In the genomic region with DNA sequence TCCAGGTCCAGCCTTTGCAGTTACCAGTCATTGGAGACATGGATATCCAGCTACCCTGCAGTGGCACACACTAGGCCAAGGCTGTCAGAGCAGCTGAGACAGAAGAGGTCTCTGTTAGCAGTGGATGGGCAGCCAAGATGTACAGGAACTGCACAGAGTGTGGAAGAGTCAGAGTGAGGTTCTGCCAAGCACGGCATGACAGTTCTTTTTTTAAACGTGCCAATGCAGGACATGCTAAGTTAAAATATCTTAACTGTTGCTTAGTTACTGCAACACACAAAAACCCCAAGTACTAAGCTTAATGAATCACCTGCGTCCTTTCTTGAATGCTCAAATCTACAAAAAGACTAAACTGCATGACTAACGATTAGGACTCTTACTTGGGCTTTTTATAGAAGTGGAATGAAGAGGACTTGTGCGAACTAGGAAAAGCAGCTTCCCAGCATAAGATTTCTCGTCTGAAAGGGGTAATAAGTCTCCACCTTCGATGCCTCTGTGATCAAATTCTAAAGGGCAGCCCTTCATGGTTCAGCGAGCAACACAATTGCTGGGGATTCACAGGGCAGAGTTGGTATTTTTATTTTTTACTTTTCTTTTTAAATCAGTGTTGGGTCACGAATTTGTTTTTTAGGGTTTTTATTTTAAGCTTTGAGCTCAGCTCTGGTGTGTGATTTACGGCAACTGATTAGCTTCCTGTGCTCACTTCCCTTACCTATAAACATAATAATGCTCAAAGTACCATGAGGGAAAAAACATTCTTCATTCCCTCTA, we compare ENCODE assay signal across 8 cellular contexts. TPM values are rescaled to one million over a fixed set of nuclear protein-coding genes. Genes with fewer than 3 reads are reported as not detected.
A peak's percentile ranks its signal among the peaks of the same experiment; 100 is the strongest.
DNase-seq lines count a peak whose midpoint lies in the region; ATAC-seq and TF ChIP-seq lines count a peak whose summit lies in the region.

No MANE protein-coding gene starts in this region.

- ATAC-seq in CD4-positive, alpha-beta T cell (ENCODE audit: poor library complexity) = peak; percentile 82
- ATAC-seq in GM19043 (IDR thresholded peaks at IDR 0.05; ENCODE audit: low read depth, unreplicated experiment) (peak; percentile 38), HG03378 (IDR thresholded peaks at IDR 0.05; ENCODE audit: unreplicated experiment) (peak; percentile 54), left lobe of liver (no peak)

- peak in 2 of 10 experiments; percentile 7 to 8 for DNase-seq in CD4-positive, alpha-beta T cell
- peak; percentile 32 for DNase-seq in activated T-cell treated with anti-CD3 and anti-CD28 coated beads, Interleukin-2, amount 50 U/mL, for 1 hour
- DNase-seq in fibroblast of villous mesenchyme (ENCODE audit: low read depth) (peak; percentile 62), pulmonary artery endothelial cell (ENCODE audit: low read depth, low spot score) (peak; percentile 33), NCI-H1694 (lab: John Stamatoyannopoulos, UW) (no peak), left lobe of liver (ENCODE audit: low spot score) (no peak)

- H3K4me3 Mint-ChIP-seq in CD4-positive, alpha-beta T cell = peak overlapping the region; percentile 64

- peaks cover 45% of the 10 kb centered on the region for H3K4me1 Mint-ChIP-seq in CD4-positive, alpha-beta T cell (ENCODE audit: low read depth)

- TF ChIP-seq CTCF in CD4-positive, alpha-beta T cell (IDR thresholded peaks at IDR 0.05) = no peak
- no peak for TF ChIP-seq CTCF in fibroblast of villous mesenchyme (IDR thresholded peaks at IDR 0.05; ENCODE audit: insufficient read depth, low read depth, low read length)

- H3K27ac Mint-ChIP-seq in CD4-positive, alpha-beta T cell = peak overlapping the region; percentile 79

- CTCF ChIA-PET in CD4-positive, alpha-beta T cell (lab: Charles Lee) = interaction anchor here (0.5 to 3.0 kb wide), 6 partner anchors 17 to 89 kb away, joined by 3 to 24 read pairs (median 3); a partner anchor contains a TSS

- intact Hi-C loops in CD4-positive, alpha-beta T cell (cut with DNase I, micrococcal nuclease) = no loop called here

- H3K36me3 Mint-ChIP-seq in CD4-positive, alpha-beta T cell (ENCODE audit: low read depth) = peaks cover 7% of the 10 kb centered on the region

- no peak overlapping the region for H3K27ac ChIP-seq in CD4-positive, alpha-beta T cell (ENCODE audit: low read depth, low read length)

- POLR2A ChIA-PET in CD4-positive, alpha-beta T cell (lab: Charles Lee) = interaction anchor here (0.8 to 3.6 kb wide), 10 partner anchors 12 to 1046 kb away, joined by 3 to 42 read pairs (median 3); a partner anchor contains a TSS

- H3K4me3 ChIP-seq in fibroblast of villous mesenchyme (ENCODE audit: low read depth, low read length) = no peak overlapping the region

- no peaks in the 10 kb centered on the region for H3K27me3 Mint-ChIP-seq in CD4-positive, alpha-beta T cell

- H3K9me3 Mint-ChIP-seq in CD4-positive, alpha-beta T cell = no peaks in the 10 kb centered on the region

- no peaks in the 10 kb centered on the region for H3K27me3 ChIP-seq in CD4-positive, alpha-beta T cell (ENCODE audit: control insufficient read depth, insufficient read depth, low read length)

- no peaks in the 10 kb centered on the region for H3K9me3 ChIP-seq in CD4-positive, alpha-beta T cell (ENCODE audit: control insufficient read depth, low read length)

RNA-seq across cellular contexts. Expression of a gene that starts 20.6 kb away (rescaled TPM):
- total RNA-seq in CD4-positive, alpha-beta T cell = 100 to 1,000 TPM; 198 to 207 TPM
- total RNA-seq in fibroblast of villous mesenchyme (36.1 and 49.2 TPM in 2 replicates), pulmonary artery endothelial cell (22.9 and 23.7 TPM in 2 replicates), left lobe of liver (25.5 TPM)

RNA-seq across cellular contexts. Expression of a gene that starts 45.0 kb away (rescaled TPM):
- 10 to 100 TPM; 19.5 to 20.7 TPM for total RNA-seq in CD4-positive, alpha-beta T cell
- 16.1 and 26.8 TPM in 2 replicates for total RNA-seq in fibroblast of villous mesenchyme
- total RNA-seq in pulmonary artery endothelial cell = 18.1 and 29.4 TPM in 2 replicates
- 4.5 TPM for total RNA-seq in left lobe of liver

RNA-seq across cellular contexts. Expression of a gene that starts 45.2 kb away (rescaled TPM):
- total RNA-seq in CD4-positive, alpha-beta T cell = 1 to 10 TPM; 1.8 to 2.2 TPM
- total RNA-seq in fibroblast of villous mesenchyme = 9.0 and 14.2 TPM in 2 replicates
- total RNA-seq in pulmonary artery endothelial cell = 18.0 and 27.6 TPM in 2 replicates
- 1.3 TPM for total RNA-seq in left lobe of liver

RNA-seq across cellular contexts. Expression of a gene that starts 57.0 kb away (rescaled TPM):
- 10 to 100 TPM; 11.7 to 12.1 TPM for total RNA-seq in CD4-positive, alpha-beta T cell
- 120 and 198 TPM in 2 replicates for total RNA-seq in fibroblast of villous mesenchyme
- 48.6 and 60.1 TPM in 2 replicates for total RNA-seq in pulmonary artery endothelial cell
- total RNA-seq in left lobe of liver = 3.9 TPM

Comparison
In these comparisons a context has a peak if more than half of its experiments do, and no peak if none do; other contexts are left out.
1. DNase-seq: peak in activated T-cell treated with anti-CD3 and anti-CD28 coated beads, Interleukin-2, amount 50 U/mL, for 1 hour (single experiment), fibroblast of villous mesenchyme (single experiment) and pulmonary artery endothelial cell (single experiment); none in NCI-H1694 (single experiment) and left lobe of liver (single experiment).